ENCODE assay signal across 12 cellular contexts in genomic region chr15:42427429-42428223, GRCh38.
A peak's percentile ranks its signal among the peaks of the same experiment; 100 is the strongest.
DNase-seq lines count a peak whose midpoint lies in the region; ATAC-seq and TF ChIP-seq lines count a peak whose summit lies in the region.
"Had no signal": no experiment of that assay in that cellular context is flagged by ENCODE, and none has a peak within 500 bp of the region (broad histone marks: within the 10 kb centered on the region; RNA-seq: fewer than 3 reads in every experiment).

No MANE protein-coding gene starts in this region.

- no peak for TF ChIP-seq CTCF in AG10803 (conservative IDR thresholded peaks at IDR 0.05; ENCODE audit: low read length)
- TF ChIP-seq CTCF in brain microvascular endothelial cell (IDR thresholded peaks at IDR 0.05; ENCODE audit: low read depth, low read length, missing control alignments): no peak

- peak overlapping the region; percentile 62 for H3K27ac ChIP-seq in brain microvascular endothelial cell

- no peaks in the 10 kb centered on the region for H3K27me3 ChIP-seq in brain microvascular endothelial cell (replicated peaks)

- H3K36me3 ChIP-seq in brain microvascular endothelial cell (replicated peaks): peaks cover 63% of the 10 kb centered on the region

- no peak for ATAC-seq in HG02884 (IDR thresholded peaks at IDR 0.05; ENCODE audit: unreplicated experiment)
- ATAC-seq in HG02610 (IDR thresholded peaks at IDR 0.05; ENCODE audit: unreplicated experiment): no peak
- ATAC-seq in GM18873 (IDR thresholded peaks at IDR 0.05; ENCODE audit: low FRiP score, unreplicated experiment): no peak
- ATAC-seq: effector memory CD8-positive, alpha-beta T cell had no signal

- H3K4me3 ChIP-seq in AG10803 (ENCODE audit: low read length) (no peak overlapping the region), brain microvascular endothelial cell (ENCODE audit: low read depth, low read length) (no peak overlapping the region)

- in situ Hi-C loops in brain microvascular endothelial cell (cut with HindIII; ENCODE audit: low pct_ligation_motif_present, low sequenced_read_pairs): no loop called here

- DNase-seq in AG10803 (ENCODE audit: low read depth) (peak; percentile 95), HT1080 (ENCODE audit: low read depth) (peak; percentile 6), brain microvascular endothelial cell (peak; percentile 75), myocyte (ENCODE audit: low read depth) (peak; percentile 80)
- no peak for DNase-seq in stimulated activated CD4-positive, alpha-beta T cell treated with anti-CD3 and anti-CD28 coated beads, Interleukin-2, amount 100 ng/mL, for 48 hours
- DNase-seq: activated gamma-delta T cell treated with Interleukin-2 at 50 U/mL for 16 hours; effector memory CD8-positive, alpha-beta T cell; SHP77 treated with DMSO at 0.1 percent for 48 hours; stimulated activated naive CD4-positive, alpha-beta T cell had no signal

Comparison
In these comparisons a context has a peak if more than half of its experiments do, and no peak if none do; other contexts are left out.
1. DNase-seq: peak in AG10803 (single experiment), HT1080 (single experiment), brain microvascular endothelial cell (single experiment) and myocyte (single experiment); none in stimulated activated CD4-positive, alpha-beta T cell treated with anti-CD3 and anti-CD28 coated beads, Interleukin-2, amount 100 ng/mL, for 48 hours (0 of 2).